20 cellular contexts compared by ENCODE assay signal in genomic region chr16:5046914-5047313, GRCh38. TPM values are rescaled to one million over a fixed set of nuclear protein-coding genes. Genes with fewer than 3 reads are reported as not detected.
"Had no signal": no experiment of that assay in that cellular context is flagged by ENCODE, and none has a peak within 500 bp of the region (broad histone marks: within the 10 kb centered on the region; RNA-seq: fewer than 3 reads in every experiment).

No MANE protein-coding gene starts in this region.

- DNase-seq: activated CD4-positive, alpha-beta memory T cell treated with anti-CD3 and anti-CD28 coated beads, Interleukin-2, amount 10 ng/mL, durations not matched to agents 7 days and 5 days; activated CD4-positive, alpha-beta T cell treated with anti-CD3 and anti-CD28 coated beads for 4 hours; activated naive CD4-positive, alpha-beta T cell treated with anti-CD3 and anti-CD28 coated beads, Interleukin-2, amount 10 ng/mL, durations not matched to agents 7 days and 5 days; activated T-cell treated with anti-CD3 and anti-CD28 coated beads, Interleukin-2, amount 50 U/mL, for 24 hours; dermis blood vessel endothelial cell; foreskin melanocyte; immature natural killer cell; left cardiac atrium; lower lobe of right lung; nucleus accumbens; retina; stimulated activated CD4-positive, alpha-beta T cell treated with anti-CD3 and anti-CD28 coated beads, Interleukin-15, amount 100 ng/mL, for 24 hours; stimulated activated CD4-positive, alpha-beta T cell treated with anti-CD3 and anti-CD28 coated beads, Interleukin-4, amount 100 ng/mL, for 1 hour; stimulated activated naive CD4-positive, alpha-beta T cell treated with Interleukin-2 at 50 U/mL for 16 hours; substantia nigra had no signal

- H3K27me3 ChIP-seq: tibial nerve, vagina had no signal

- H3K4me3 ChIP-seq: lower lobe of right lung, tibial nerve, vagina had no signal

- H3K9me3 ChIP-seq: lower lobe of right lung, tibial nerve, vagina had no signal

- H3K4me1 ChIP-seq: lower lobe of right lung, tibial nerve, vagina had no signal

- H3K36me3 ChIP-seq: vagina had no signal

- H3K27ac ChIP-seq: epithelial cell of prostate, lower lobe of right lung, tibial nerve, vagina had no signal

RNA-seq across cellular contexts. Expression of gene C16orf89, which starts 18.8 kb away (rescaled TPM):
- total RNA-seq: activated CD4-positive, alpha-beta memory T cell treated with anti-CD3 and anti-CD28 coated beads, Interleukin-2, amount 10 ng/mL, durations not matched to agents 7 days and 5 days; astrocyte; bronchial epithelial cell; dermis blood vessel endothelial cell had no signal
